9 cellular contexts compared by ENCODE assay signal in genomic region chr6:31777667-31778050, GRCh38. TPM values are rescaled to one million over a fixed set of nuclear protein-coding genes. Genes with fewer than 3 reads are reported as not detected.
DNase-seq lines count a peak whose midpoint lies in the region; ATAC-seq and TF ChIP-seq lines count a peak whose summit lies in the region.
"Had no signal": no experiment of that assay in that cellular context is flagged by ENCODE, and none has a peak within 500 bp of the region (broad histone marks: within the 10 kb centered on the region; RNA-seq: fewer than 3 reads in every experiment).

No MANE protein-coding gene starts in this region.

- WGBS in spleen, 5 donors, result 87 to 94% (median 88%) methylated on average over 5 of the region's 5 CpGs

- intact Hi-C loops in spleen (cut with DNase I; ENCODE audit: low total_unique reads), result no loop called here

- no peak for TF ChIP-seq CTCF in WTC11 (IDR thresholded peaks at IDR 0.05)
- TF ChIP-seq CTCF in spleen (IDR thresholded peaks at IDR 0.05 in 8 of 11, conservative IDR thresholded peaks at IDR 0.05 in 3 of 11), result no peak
- no peak for TF ChIP-seq CTCF in endothelial cell (IDR thresholded peaks at IDR 0.05; ENCODE audit: unreplicated experiment)

- no peaks in the 10 kb centered on the region for H3K27me3 ChIP-seq in spleen (replicated peaks in 1 of 7)

- POLR2A ChIA-PET in WTC11 (lab: Charles Lee), result interaction anchor here (1.5 kb wide), 1 partner anchor 36 kb away, joined by 4 read pairs; no protein-coding TSS in a partner anchor

- H3K9me3 Mint-ChIP-seq in activated T-cell treated with anti-CD3 and anti-CD28 coated beads, Interleukin-2, amount 50 U/mL, for 24 hours, result no peaks in the 10 kb centered on the region
- H3K9me3 Mint-ChIP-seq in activated T-cell treated with anti-CD3 and anti-CD28 coated beads, Interleukin-2, amount 50 U/mL, for 4 hours, result no peaks in the 10 kb centered on the region
- H3K9me3 Mint-ChIP-seq in WTC11 (no peaks in the 10 kb centered on the region), immature natural killer cell (no peaks in the 10 kb centered on the region), endothelial cell (ENCODE audit: unreplicated experiment) (no peaks in the 10 kb centered on the region)

- no peak for ATAC-seq in activated T-cell treated with anti-CD3 and anti-CD28 coated beads, Interleukin-2, amount 50 U/mL, for 4 hours
- ATAC-seq in WTC11 (no peak), HG02852 (IDR thresholded peaks at IDR 0.05; ENCODE audit: unreplicated experiment) (no peak)

- CTCF ChIA-PET in WTC11 (lab: Charles Lee), result interaction anchor here (1.0 to 1.2 kb wide), 3 partner anchors 14 to 36 kb away, joined by 3 to 6 read pairs (median 5); partner anchors contain the start of gene LSM2

- no peak for DNase-seq in activated T-cell treated with anti-CD3 and anti-CD28 coated beads, Interleukin-2, amount 50 U/mL, for 24 hours
- DNase-seq in activated T-cell treated with anti-CD3 and anti-CD28 coated beads, Interleukin-2, amount 50 U/mL, for 4 hours, result no peak
- DNase-seq in WTC11 (ENCODE audit: low spot score) (no peak), immature natural killer cell (no peak), spleen (peak; percentile 36), endothelial cell (ENCODE audit: low spot score) (no peak), NCI-H526 (lab: John Stamatoyannopoulos, UW) (no peak)
- DNase-seq: hippocampal formation had no signal

- peaks cover 0 to 52% (median 46%) of the 10 kb centered on the region in 6 donors for H3K36me3 ChIP-seq in spleen

- peaks cover 55% of the 10 kb centered on the region for H3K36me3 Mint-ChIP-seq in activated T-cell treated with anti-CD3 and anti-CD28 coated beads, Interleukin-2, amount 50 U/mL, for 24 hours (ENCODE audit: low read depth)
- H3K36me3 Mint-ChIP-seq in activated T-cell treated with anti-CD3 and anti-CD28 coated beads, Interleukin-2, amount 50 U/mL, for 4 hours (ENCODE audit: insufficient read depth), result peaks cover 9% of the 10 kb centered on the region
- peaks cover 12% of the 10 kb centered on the region for H3K36me3 Mint-ChIP-seq in WTC11
- peaks cover 0 to 4% (median 0%) of the 10 kb centered on the region in 3 donors for H3K36me3 Mint-ChIP-seq in immature natural killer cell
- H3K36me3 Mint-ChIP-seq in endothelial cell (ENCODE audit: low read depth, unreplicated experiment), result peaks cover 1% of the 10 kb centered on the region

- no peak for TF ChIP-seq POLR2A in spleen (IDR thresholded peaks at IDR 0.05)

- peaks cover 9 to 38% (median 21%) of the 10 kb centered on the region in 6 donors for H3K4me1 ChIP-seq in spleen

- peak overlapping the region in 4 of 8 donors; percentile 20 to 80 (median 56) for H3K27ac ChIP-seq in spleen

- H3K9me3 ChIP-seq in spleen, result no peaks in the 10 kb centered on the region

- no peaks in the 10 kb centered on the region for H3K27me3 Mint-ChIP-seq in activated T-cell treated with anti-CD3 and anti-CD28 coated beads, Interleukin-2, amount 50 U/mL, for 24 hours
- H3K27me3 Mint-ChIP-seq in activated T-cell treated with anti-CD3 and anti-CD28 coated beads, Interleukin-2, amount 50 U/mL, for 4 hours (ENCODE audit: low read depth), result no peaks in the 10 kb centered on the region
- H3K27me3 Mint-ChIP-seq in WTC11 (ENCODE audit: low read depth) (no peaks in the 10 kb centered on the region), immature natural killer cell (ENCODE audit: low read depth in 3 of 3) (peaks cover 0 to 2% (median 2%) of the 10 kb centered on the region in 3 donors), endothelial cell (ENCODE audit: unreplicated experiment) (peaks cover 2% of the 10 kb centered on the region)

- no peak overlapping the region for H3K4me3 ChIP-seq in spleen

- no peak overlapping the region for H3K4me3 Mint-ChIP-seq in activated T-cell treated with anti-CD3 and anti-CD28 coated beads, Interleukin-2, amount 50 U/mL, for 24 hours
- no peak overlapping the region for H3K4me3 Mint-ChIP-seq in activated T-cell treated with anti-CD3 and anti-CD28 coated beads, Interleukin-2, amount 50 U/mL, for 4 hours
- H3K4me3 Mint-ChIP-seq in WTC11 (no peak overlapping the region), immature natural killer cell (no peak overlapping the region), endothelial cell (ENCODE audit: unreplicated experiment) (no peak overlapping the region)

- H3K27ac Mint-ChIP-seq in activated T-cell treated with anti-CD3 and anti-CD28 coated beads, Interleukin-2, amount 50 U/mL, for 24 hours, result peak overlapping the region; percentile 71
- H3K27ac Mint-ChIP-seq in WTC11, result peak overlapping the region; percentile 68; the same call in 1 of the 2 replicates
- H3K27ac Mint-ChIP-seq in immature natural killer cell, result peak overlapping the region in 4 of 6 donors; percentile 24 to 49 (median 40)
- H3K27ac Mint-ChIP-seq in endothelial cell (ENCODE audit: unreplicated experiment), result no peak overlapping the region

- peaks cover 41% of the 10 kb centered on the region for H3K4me1 Mint-ChIP-seq in activated T-cell treated with anti-CD3 and anti-CD28 coated beads, Interleukin-2, amount 50 U/mL, for 24 hours (ENCODE audit: low read depth)
- H3K4me1 Mint-ChIP-seq in activated T-cell treated with anti-CD3 and anti-CD28 coated beads, Interleukin-2, amount 50 U/mL, for 4 hours (ENCODE audit: low read depth), result peaks cover 30% of the 10 kb centered on the region
- H3K4me1 Mint-ChIP-seq in WTC11, result 0 out of 2 replicates have a peak, but pooled peaks cover 2% of the 10 kb centered on the region
- peaks cover 14 to 27% of the 10 kb centered on the region in 2 donors for H3K4me1 Mint-ChIP-seq in immature natural killer cell
- no peaks in the 10 kb centered on the region for H3K4me1 Mint-ChIP-seq in endothelial cell (ENCODE audit: unreplicated experiment)

TF ChIP-seq in WTC11, 78 proteins besides CTCF, POLR2A, EP300 and RAD21 (continues in another document):
- TF ChIP-seq, protein P1, sequence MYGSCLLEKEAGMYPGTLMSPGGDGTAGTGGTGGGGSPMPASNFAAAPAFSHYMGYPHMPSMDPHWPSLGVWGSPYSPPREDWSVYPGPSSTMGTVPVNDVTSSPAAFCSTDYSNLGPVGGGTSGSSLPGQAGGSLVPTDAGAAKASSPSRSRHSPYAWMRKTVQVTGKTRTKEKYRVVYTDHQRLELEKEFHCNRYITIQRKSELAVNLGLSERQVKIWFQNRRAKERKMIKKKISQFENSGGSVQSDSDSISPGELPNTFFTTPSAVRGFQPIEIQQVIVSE (CRISPR knock-in tag; IDR thresholded peaks at IDR 0.05; ENCODE audit: borderline replicate concordance), result no peak
- TF ChIP-seq GTF2I (CRISPR knock-in tag; conservative IDR thresholded peaks at IDR 0.05) (no peak), MYBL2 (CRISPR knock-in tag; IDR thresholded peaks at IDR 0.05) (no peak)
- TF ChIP-seq, protein P2, sequence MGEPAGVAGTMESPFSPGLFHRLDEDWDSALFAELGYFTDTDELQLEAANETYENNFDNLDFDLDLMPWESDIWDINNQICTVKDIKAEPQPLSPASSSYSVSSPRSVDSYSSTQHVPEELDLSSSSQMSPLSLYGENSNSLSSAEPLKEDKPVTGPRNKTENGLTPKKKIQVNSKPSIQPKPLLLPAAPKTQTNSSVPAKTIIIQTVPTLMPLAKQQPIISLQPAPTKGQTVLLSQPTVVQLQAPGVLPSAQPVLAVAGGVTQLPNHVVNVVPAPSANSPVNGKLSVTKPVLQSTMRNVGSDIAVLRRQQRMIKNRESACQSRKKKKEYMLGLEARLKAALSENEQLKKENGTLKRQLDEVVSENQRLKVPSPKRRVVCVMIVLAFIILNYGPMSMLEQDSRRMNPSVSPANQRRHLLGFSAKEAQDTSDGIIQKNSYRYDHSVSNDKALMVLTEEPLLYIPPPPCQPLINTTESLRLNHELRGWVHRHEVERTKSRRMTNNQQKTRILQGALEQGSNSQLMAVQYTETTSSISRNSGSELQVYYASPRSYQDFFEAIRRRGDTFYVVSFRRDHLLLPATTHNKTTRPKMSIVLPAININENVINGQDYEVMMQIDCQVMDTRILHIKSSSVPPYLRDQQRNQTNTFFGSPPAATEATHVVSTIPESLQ (CRISPR knock-in tag; IDR thresholded peaks at IDR 0.05), result no peak

RNA-seq across cellular contexts. Expression of gene VWA7, which starts 0.5 kb away (rescaled TPM):
- 1 to 10 TPM; 1.4 TPM for total RNA-seq in activated T-cell treated with anti-CD3 and anti-CD28 coated beads, Interleukin-2, amount 50 U/mL, for 4 hours
- total RNA-seq in WTC11 (2021) (1.2 to 1.8 TPM (median 1.4 TPM) in 3 replicates), spleen (1 to 10 TPM in 4 of 7 donors, under 1 TPM in 2, not detected in 1; 0.68 to 2.6 (median 1.3) TPM), endothelial cell (ENCODE audit: unreplicated experiment) (0.74 TPM)
- polyA plus RNA-seq in immature natural killer cell (1 to 10 TPM in 1 of 3 donors, under 1 TPM in 2; 0.21 to 1.8 (median 0.93) TPM), spleen (1 to 10 TPM in 1 of 3 donors, under 1 TPM in 2; 0.09 to 1.2 (median 0.11) TPM)

RNA-seq across cellular contexts. Expression of gene SAPCD1, which starts 15.2 kb away (rescaled TPM):
- 10 to 100 TPM in 2 of 3 donors, 1 to 10 TPM in 1; 9.4 to 12.2 (median 12.1) TPM for total RNA-seq in activated T-cell treated with anti-CD3 and anti-CD28 coated beads, Interleukin-2, amount 50 U/mL, for 4 hours
- total RNA-seq in WTC11 (2021) (13.3 to 16.9 TPM (median 13.7 TPM) in 3 replicates), spleen (10 to 100 TPM in 1 of 7 donors, 1 to 10 TPM in 5, not detected in 1; 3.6 to 11.8 (median 5.3) TPM), endothelial cell (ENCODE audit: unreplicated experiment) (2.4 TPM)
- polyA plus RNA-seq in immature natural killer cell (not detected), spleen (10 to 100 TPM in 1 of 3 donors, 1 to 10 TPM in 2; 7.5 to 14.2 (median 8.3) TPM)

RNA-seq across cellular contexts. Expression of gene VARS1, which starts 17.9 kb away (rescaled TPM):
- total RNA-seq in activated T-cell treated with anti-CD3 and anti-CD28 coated beads, Interleukin-2, amount 50 U/mL, for 4 hours, result 100 to 1,000 TPM; 231 to 263 (median 234) TPM
- total RNA-seq in WTC11 (2021) (147 to 177 TPM (median 161 TPM) in 3 replicates), spleen (10 to 100 TPM; 32.4 to 97.3 (median 62.5) TPM), endothelial cell (ENCODE audit: unreplicated experiment) (53.0 TPM)
- polyA plus RNA-seq in immature natural killer cell (10 to 100 TPM; 26.5 to 44.6 (median 28.8) TPM), spleen (10 to 100 TPM; 31.1 to 49.0 (median 38.3) TPM)

RNA-seq across cellular contexts. Expression of gene LSM2, which starts 29.1 kb away (rescaled TPM):
- 100 to 1,000 TPM; 163 to 192 (median 184) TPM for total RNA-seq in activated T-cell treated with anti-CD3 and anti-CD28 coated beads, Interleukin-2, amount 50 U/mL, for 4 hours
- total RNA-seq in WTC11 (2021) (104 to 121 TPM (median 119 TPM) in 3 replicates), spleen (10 to 100 TPM; 35.9 to 54.4 (median 42.9) TPM), endothelial cell (ENCODE audit: unreplicated experiment) (57.1 TPM)
- polyA plus RNA-seq in immature natural killer cell (10 to 100 TPM; 77.7 to 97.1 (median 94.6) TPM), spleen (10 to 100 TPM; 74.5 to 98.9 (median 80.4) TPM)

RNA-seq across cellular contexts. Expression of gene HSPA1L, which starts 37.4 kb away (rescaled TPM):
- total RNA-seq in activated T-cell treated with anti-CD3 and anti-CD28 coated beads, Interleukin-2, amount 50 U/mL, for 4 hours, result 1 to 10 TPM; 1.6 to 1.8 (median 1.7) TPM
- 1.2 to 2.1 TPM (median 1.9 TPM) in 3 replicates for total RNA-seq in WTC11 (2021)
- 1 to 10 TPM in 2 of 3 donors, under 1 TPM in 1; 0.70 to 3.8 (median 2.4) TPM for polyA plus RNA-seq in immature natural killer cell
- 1 to 10 TPM; 2.6 to 3.7 (median 3.1) TPM for total RNA-seq in spleen
- 1 to 10 TPM in 2 of 3 donors, under 1 TPM in 1; 0.93 to 1.9 (median 1.0) TPM for polyA plus RNA-seq in spleen
- total RNA-seq in endothelial cell (ENCODE audit: unreplicated experiment), result 0.82 TPM
